In the genomic region with DNA sequence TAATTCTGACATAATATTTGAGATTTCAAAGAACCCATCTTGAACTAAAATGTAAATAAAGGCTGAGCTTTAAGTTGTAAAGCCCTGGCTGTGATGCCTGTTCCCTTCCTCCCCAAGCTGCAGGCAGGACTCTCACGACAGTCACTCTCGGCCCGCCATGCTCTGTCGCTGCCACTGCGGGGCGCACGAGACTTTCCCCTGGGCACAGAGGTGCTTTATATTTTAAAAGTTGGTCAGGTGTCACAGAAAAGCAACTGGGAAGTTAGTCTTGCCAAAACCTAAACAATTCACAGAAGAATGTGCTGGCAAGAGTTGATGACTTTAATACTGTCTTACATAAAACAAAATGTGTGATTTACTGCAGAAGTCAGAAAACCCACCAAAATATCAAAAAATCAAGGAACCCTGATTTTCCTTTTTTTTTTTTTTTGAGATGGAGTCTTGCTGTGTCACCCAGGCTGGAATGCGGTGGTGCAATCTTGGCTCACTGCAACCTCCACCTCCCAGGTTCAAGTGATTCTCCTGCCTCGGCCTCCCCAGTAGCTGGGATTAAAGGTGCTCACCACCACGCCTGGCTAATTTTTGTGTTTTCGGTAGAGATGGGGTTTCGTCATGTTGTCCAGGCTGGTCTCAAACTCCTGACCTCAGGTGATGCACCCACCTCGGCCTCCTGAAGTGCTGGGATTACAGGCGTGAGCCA, we compare ENCODE assay signal across 9 cellular contexts. TPM values are rescaled to one million over a fixed set of nuclear protein-coding genes. Genes with fewer than 3 reads are reported as not detected.
A peak's percentile ranks its signal among the peaks of the same experiment; 100 is the strongest.
DNase-seq lines count a peak whose midpoint lies in the region; ATAC-seq and TF ChIP-seq lines count a peak whose summit lies in the region.
"Had no signal": no experiment of that assay in that cellular context is flagged by ENCODE, and none has a peak within 500 bp of the region (broad histone marks: within the 10 kb centered on the region; RNA-seq: fewer than 3 reads in every experiment).

No MANE protein-coding gene starts in this region.

- intact Hi-C loops in lower lobe of right lung (cut with DNase I): no loop called here

- no peaks in the 10 kb centered on the region for H3K27me3 ChIP-seq in brain microvascular endothelial cell (replicated peaks)
- no peaks in the 10 kb centered on the region for H3K27me3 ChIP-seq in lower lobe of right lung (ENCODE audit: low read depth)

- DNase-seq in GM10266 (ENCODE audit: extremely low spot score) (no peak), LNCaP clone FGC (ENCODE audit: low read depth) (no peak), brain microvascular endothelial cell (no peak), lower lobe of right lung (peak; percentile 31)
- no peak for DNase-seq in activated CD4-positive, CD25-positive, alpha-beta regulatory T cell (lab: John Stamatoyannopoulos, UW)
- no peak for DNase-seq in stimulated activated CD4-positive, alpha-beta T cell treated with anti-CD3 and anti-CD28 coated beads, Interleukin-1b, Interleukin-23, amount 100 ng/mL, for 48 hours

- H3K27ac ChIP-seq in brain microvascular endothelial cell (no peak overlapping the region), lower lobe of right lung (no peak overlapping the region)

- in situ Hi-C loops in brain microvascular endothelial cell (cut with HindIII; ENCODE audit: low pct_ligation_motif_present, low sequenced_read_pairs): no loop called here

- H3K9me3 ChIP-seq in lower lobe of right lung: no peaks in the 10 kb centered on the region

- no peaks in the 10 kb centered on the region for H3K4me1 ChIP-seq in lower lobe of right lung

- no peak overlapping the region for H3K4me3 ChIP-seq in LNCaP clone FGC (ENCODE audit: low read depth, low read length)
- H3K4me3 ChIP-seq in brain microvascular endothelial cell (ENCODE audit: low read depth, low read length): no peak overlapping the region
- H3K4me3 ChIP-seq in lower lobe of right lung: no peak overlapping the region

- H3K36me3 ChIP-seq in brain microvascular endothelial cell (replicated peaks): peaks cover 54% of the 10 kb centered on the region
- H3K36me3 ChIP-seq in lower lobe of right lung: peaks cover 92% of the 10 kb centered on the region

- TF ChIP-seq CTCF in GM10266 (IDR thresholded peaks at IDR 0.05; ENCODE audit: control insufficient read depth, insufficient read depth, low read depth, missing control alignments): peak; percentile 30
- peak; percentile 45 for TF ChIP-seq CTCF in LNCaP clone FGC (IDR thresholded peaks at IDR 0.05; ENCODE audit: control insufficient read depth, extremely low read depth, insufficient read depth)
- TF ChIP-seq CTCF in brain microvascular endothelial cell (IDR thresholded peaks at IDR 0.05; ENCODE audit: low read depth, low read length, missing control alignments): peak; percentile 53
- no peak for TF ChIP-seq CTCF in lower lobe of right lung (IDR thresholded peaks at IDR 0.05)

- ATAC-seq in lower lobe of right lung: no peak
- no peak for ATAC-seq in GM18858 (IDR thresholded peaks at IDR 0.05; ENCODE audit: unreplicated experiment)
- ATAC-seq in GM18498 (IDR thresholded peaks at IDR 0.05; ENCODE audit: unreplicated experiment): no peak

RNA-seq across cellular contexts. Expression of gene LRRC47, which starts 10.7 kb away (rescaled TPM):
- 34.4 TPM for total RNA-seq in lower lobe of right lung

RNA-seq across cellular contexts. Expression of gene SMIM1, which starts 13.1 kb away (rescaled TPM):
- total RNA-seq in lower lobe of right lung: 8.5 TPM

RNA-seq across cellular contexts. Expression of gene CCDC27, which starts 33.4 kb away (rescaled TPM):
- not detected for total RNA-seq in lower lobe of right lung
- total RNA-seq: dermis microvascular lymphatic vessel endothelial cell had no signal
